ENCODE assay signal across 10 cellular contexts in the genomic region with DNA sequence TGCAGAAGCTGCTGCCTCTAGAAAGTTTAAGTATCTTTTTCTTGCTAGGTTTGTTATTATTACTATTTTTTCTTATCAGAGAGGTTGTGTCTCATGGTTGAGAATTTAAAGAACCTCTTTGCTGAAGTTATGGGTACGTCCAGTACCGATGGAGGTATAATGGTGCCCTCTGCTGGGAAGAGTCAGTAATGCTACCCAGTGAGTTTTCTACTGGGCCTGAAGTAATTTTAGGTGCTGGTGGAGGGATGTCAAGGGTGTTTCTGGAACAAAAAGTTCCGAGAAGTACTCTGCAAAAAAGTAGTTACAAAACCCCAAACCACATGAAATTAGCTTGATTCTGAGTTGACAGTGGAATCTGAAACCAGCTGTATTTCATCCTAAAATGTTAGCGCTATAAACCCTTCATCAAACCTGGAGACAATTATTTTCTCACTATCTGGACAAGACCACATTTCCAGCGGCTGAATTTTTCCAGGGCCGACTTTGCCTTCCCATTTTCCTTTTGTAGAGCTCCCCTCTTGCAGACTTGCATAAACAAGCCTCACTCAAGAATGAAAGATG.
DNase-seq lines count a peak whose midpoint lies in the region; ATAC-seq and TF ChIP-seq lines count a peak whose summit lies in the region.
"Had no signal": no experiment of that assay in that cellular context is flagged by ENCODE, and none has a peak within 500 bp of the region (broad histone marks: within the 10 kb centered on the region; RNA-seq: fewer than 3 reads in every experiment).

No MANE protein-coding gene starts in this region.

- H3K4me3 ChIP-seq in fibroblast of mammary gland (ENCODE audit: control insufficient read depth, low read depth, low read length): no peak overlapping the region
- H3K4me3 ChIP-seq: BLaER1 had no signal

- TF ChIP-seq CTCF in GM20000 (IDR thresholded peaks at IDR 0.05; ENCODE audit: extremely low read depth, missing control alignments) (peak; percentile 26), fibroblast of mammary gland (conservative IDR thresholded peaks at IDR 0.05; ENCODE audit: control insufficient read depth, insufficient read depth, low read depth, low read length) (peak; percentile 83)

- DNase-seq in DMS153 treated with DMSO at 0.1 percent for 48 hours (lab: John Stamatoyannopoulos, UW; ENCODE audit: unreplicated experiment): peak; percentile 17
- no peak for DNase-seq in DMS153 (lab: John Stamatoyannopoulos, UW)
- peak; percentile 25 for DNase-seq in GM20000 (ENCODE audit: low spot score)
- DNase-seq in NCI-H128 (lab: John Stamatoyannopoulos, UW; ENCODE audit: unreplicated experiment): peak; percentile 7
- peak; percentile 0 to 18 for DNase-seq in activated CD4-positive, alpha-beta T cell treated with anti-CD3 and anti-CD28 coated beads, Interleukin-2, amount 50 U/mL, for 4 hours
- peak; percentile 65 for DNase-seq in fibroblast of mammary gland (ENCODE audit: low read depth)
- peak in 42 of 56 donors; percentile 0 to 78 (median 12) for DNase-seq in nucleus accumbens (lab: John Stamatoyannopoulos, UW)
- DNase-seq: activated naive CD8-positive, alpha-beta T cell treated with anti-CD3 and anti-CD28 coated beads, Interleukin-2, amount 10 ng/mL, durations not matched to agents 7 days and 5 days had no signal

- ATAC-seq in activated CD4-positive, CD25-positive, alpha-beta regulatory T cell treated with anti-CD3 and anti-CD28 coated beads, Interleukin-2, amount 50 U/mL, for 24 hours: no peak
